9 cellular contexts compared by ENCODE assay signal in genomic region chr14:99840265-99840664, GRCh38. TPM values are rescaled to one million over a fixed set of nuclear protein-coding genes. Genes with fewer than 3 reads are reported as not detected.
"Had no signal": no experiment of that assay in that cellular context is flagged by ENCODE, and none has a peak within 500 bp of the region (broad histone marks: within the 10 kb centered on the region; RNA-seq: fewer than 3 reads in every experiment).

No MANE protein-coding gene starts in this region.

- H3K27ac Mint-ChIP-seq: GM23338, H9, HFFc6, IgD-negative memory B cell had no signal

- H3K4me3 ChIP-seq: GM23338 had no signal

- H2AFZ ChIP-seq: GM23338 had no signal

- FAIRE-seq: HTR-8/SVneo had no signal

- H3K4me1 Mint-ChIP-seq: IgD-negative memory B cell had no signal

- ATAC-seq: GM23338 had no signal

- H3K9me3 Mint-ChIP-seq: GM23338, H9, HFFc6, IgD-negative memory B cell had no signal

- H3K4me2 ChIP-seq: KMS-11 had no signal

- H3K9ac ChIP-seq: KMS-11 had no signal

- DNase-seq: H9, HCEC 1CT, HFFc6, KBM-7 had no signal

- H3K36me3 Mint-ChIP-seq: IgD-negative memory B cell had no signal

- H3K4me3 Mint-ChIP-seq: GM23338, H9, HFFc6, IgD-negative memory B cell had no signal

- H3K27ac ChIP-seq: KMS-11 had no signal

RNA-seq across cellular contexts. Expression of gene EML1, which starts 47.1 kb away (rescaled TPM):
- total RNA-seq: HT-29 had no signal
- polyA plus RNA-seq: IgD-negative memory B cell had no signal
